In genomic region chr15:58475573-58476524, GRCh38 we compare ENCODE assay signal across 8 cellular contexts. TPM values are rescaled to one million over a fixed set of nuclear protein-coding genes. Genes with fewer than 3 reads are reported as not detected.
DNase-seq lines count a peak whose midpoint lies in the region; ATAC-seq, FAIRE-seq and TF ChIP-seq lines count a peak whose summit lies in the region.

No MANE protein-coding gene starts in this region.

- intact Hi-C loops in spleen (cut with DNase I; ENCODE audit: low total_unique reads): no loop called here

- no peaks in the 10 kb centered on the region for H3K27me3 ChIP-seq in spleen (replicated peaks in 1 of 7)

- H3K4me3 ChIP-seq in AG09309 (ENCODE audit: control insufficient read depth, low read depth, low read length) (no peak overlapping the region), fibroblast of mammary gland (ENCODE audit: control insufficient read depth, low read depth, low read length) (no peak overlapping the region), spleen (no peak overlapping the region)

- H3K9me3 ChIP-seq in spleen: no peaks in the 10 kb centered on the region

- ATAC-seq in GM21390 (IDR thresholded peaks at IDR 0.05; ENCODE audit: unreplicated experiment): no peak

- no peak for FAIRE-seq in H54 (lab: Jason Lieb, UNC)

- CTCF ChIA-PET in RWPE1 (lab: Yijun Ruan, JAX): interaction anchor here (0.6 kb wide), 1 partner anchor 1138 kb away, joined by 5 read pairs; no protein-coding TSS in a partner anchor

- H3K36me3 ChIP-seq in spleen: no peaks in the 10 kb centered on the region

- DNase-seq in AG09309 (ENCODE audit: low read depth) (peak; percentile 40), HT1080 (ENCODE audit: low read depth) (peak; percentile 42), RWPE1 (ENCODE audit: low spot score) (no peak), fibroblast of mammary gland (ENCODE audit: low read depth) (peak; percentile 58), spleen (no peak), H54 (ENCODE audit: insufficient read length, low spot score) (no peak), GM19240 (ENCODE audit: insufficient read length, low spot score) (no peak)

- TF ChIP-seq POLR2A in spleen (IDR thresholded peaks at IDR 0.05) (no peak), H54 (IDR thresholded peaks at IDR 0.05; ENCODE audit: low read depth, low read length) (no peak)

- H3K27ac ChIP-seq in RWPE1: peak overlapping the region; percentile 69
- peak overlapping the region; percentile 4 to 64 (median 48) for H3K27ac ChIP-seq in spleen

- POLR2A ChIA-PET in RWPE1 (lab: Yijun Ruan, JAX; ENCODE audit: low non-redundant PET): no interaction called here

- peaks cover 32 to 62% (median 50%) of the 10 kb centered on the region in 6 donors for H3K4me1 ChIP-seq in spleen

- 60 to 75% (median 71%) methylated on average over 7 of the region's 7 CpGs for WGBS in spleen, 5 donors

- TF ChIP-seq CTCF in AG09309 (IDR thresholded peaks at IDR 0.05; ENCODE audit: control insufficient read depth, insufficient read depth, low read depth, low read length, missing control alignments): no peak
- TF ChIP-seq CTCF in RWPE1 (conservative IDR thresholded peaks at IDR 0.05; ENCODE audit: low read depth): no peak
- TF ChIP-seq CTCF in fibroblast of mammary gland (conservative IDR thresholded peaks at IDR 0.05; ENCODE audit: control insufficient read depth, insufficient read depth, low read depth, low read length): no peak
- TF ChIP-seq CTCF in spleen (IDR thresholded peaks at IDR 0.05 in 8 of 11, conservative IDR thresholded peaks at IDR 0.05 in 3 of 11): no peak

RNA-seq across cellular contexts. Expression of gene LIPC, which starts 44.1 kb away (rescaled TPM):
- total RNA-seq in HT1080 (2014; rRNA removed; shearing (Covaris generic)): 0.11 TPM in 1 of 2 replicates, not detected in the other
- not detected in 2 replicates for polyA plus RNA-seq in HT1080 (2015; cell fraction: cytosol; rRNA removed)
- 0.07 TPM in 1 of 2 replicates, not detected in the other for polyA plus RNA-seq in HT1080 (2015; cell fraction: nucleus; rRNA removed)
- 1 to 10 TPM in 6 of 7 donors, under 1 TPM in 1; 0.60 to 2.5 (median 1.2) TPM for total RNA-seq in spleen
- polyA plus RNA-seq in spleen: under 1 TPM; 0.47 to 0.70 (median 0.48) TPM

Comparison
In these comparisons a context has a peak if more than half of its experiments do, and no peak if none do; other contexts are left out.
1. DNase-seq: peak in AG09309 (single experiment), HT1080 (single experiment) and fibroblast of mammary gland (single experiment); none in RWPE1 (single experiment), spleen (single experiment), H54 (single experiment) and GM19240 (single experiment).